Comparison of ENCODE assay signal across 7 cellular contexts in the genomic region with DNA sequence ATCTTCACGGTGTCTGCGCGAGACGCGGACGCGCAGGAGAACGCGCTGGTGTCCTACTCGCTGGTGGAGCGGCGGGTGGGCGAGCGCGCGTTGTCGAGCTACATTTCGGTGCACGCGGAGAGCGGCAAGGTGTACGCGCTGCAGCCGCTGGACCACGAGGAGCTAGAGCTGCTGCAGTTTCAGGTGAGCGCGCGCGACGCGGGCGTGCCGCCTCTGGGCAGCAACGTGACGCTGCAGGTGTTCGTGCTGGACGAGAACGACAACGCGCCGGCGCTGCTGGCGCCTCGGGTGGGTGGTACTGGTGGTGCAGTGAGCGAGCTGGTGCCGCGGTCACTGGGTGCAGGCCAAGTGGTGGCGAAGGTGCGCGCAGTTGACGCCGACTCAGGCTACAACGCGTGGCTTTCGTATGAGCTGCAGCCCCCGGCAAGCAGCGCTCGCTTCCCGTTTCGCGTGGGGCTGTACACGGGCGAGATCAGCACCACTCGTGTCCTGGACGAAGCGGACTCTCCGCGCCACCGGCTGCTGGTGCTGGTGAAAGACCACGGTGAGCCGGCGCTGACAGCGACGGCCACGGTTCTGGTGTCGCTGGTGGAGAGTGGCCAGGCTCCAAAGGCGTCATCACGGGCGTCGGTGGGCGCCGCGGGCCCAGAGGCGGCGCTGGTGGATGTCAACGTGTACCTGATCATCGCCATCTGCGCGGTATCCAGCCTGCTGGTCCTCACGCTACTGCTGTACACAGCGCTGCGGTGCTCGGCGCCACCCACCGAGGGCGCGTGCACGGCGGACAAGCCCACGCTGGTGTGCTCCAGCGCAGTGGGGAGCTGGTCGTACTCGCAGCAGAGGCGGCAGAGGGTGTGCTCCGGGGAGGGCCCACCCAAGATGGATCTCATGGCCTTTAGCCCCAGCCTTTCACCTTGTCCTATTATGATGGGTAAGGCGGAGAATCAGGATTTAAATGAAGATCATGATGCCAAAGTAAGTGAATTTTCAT. TPM values are rescaled to one million over a fixed set of nuclear protein-coding genes. Genes with fewer than 3 reads are reported as not detected.
"Had no signal": no experiment of that assay in that cellular context is flagged by ENCODE, and none has a peak within 500 bp of the region (broad histone marks: within the 10 kb centered on the region; RNA-seq: fewer than 3 reads in every experiment).

No MANE protein-coding gene starts in this region.

RNA-seq across cellular contexts. Expression of gene PCDHA6, which starts 2.0 kb away (rescaled TPM):
- total RNA-seq: OCI-LY7, PC-9, Right ventricle myocardium superior, SJSA1, SK-MEL-5 had no signal

RNA-seq across cellular contexts. Expression of gene PCDHA7, which starts 4.3 kb away (rescaled TPM):
- total RNA-seq: OCI-LY7, PC-9, Right ventricle myocardium superior, SJCRH30 had no signal

RNA-seq across cellular contexts. Expression of gene PCDHA5, which starts 8.4 kb away (rescaled TPM):
- total RNA-seq: OCI-LY7, PC-9, Right ventricle myocardium superior, SJSA1 had no signal

RNA-seq across cellular contexts. Expression of gene PCDHA8, which starts 11.2 kb away (rescaled TPM):
- total RNA-seq: OCI-LY7, PC-9, Right ventricle myocardium superior, SK-MEL-5 had no signal

RNA-seq across cellular contexts. Expression of gene PCDHA9, which starts 18.4 kb away (rescaled TPM):
- total RNA-seq: OCI-LY7, PC-9, Right ventricle myocardium superior, RPMI7951 had no signal
